In genomic region chr11:72821920-72822799, GRCh38 we compare ENCODE assay signal across 1 cellular context.
TF ChIP-seq lines count a peak whose summit lies in the region.

No MANE protein-coding gene starts in this region.

TF ChIP-seq in HepG2, 621 proteins besides CTCF, POLR2A, EP300 and RAD21 (continued from another document):
- TF ChIP-seq ZBED4 (CRISPR knock-in tag; IDR thresholded peaks at IDR 0.05; ENCODE audit: borderline replicate concordance) = no peak
- TF ChIP-seq FOSL2 (CRISPR knock-in tag; IDR thresholded peaks at IDR 0.05) = no peak
- no peak for TF ChIP-seq ZNF609 (CRISPR knock-in tag; IDR thresholded peaks at IDR 0.05; ENCODE audit: borderline replicate concordance)
- TF ChIP-seq JUNB (CRISPR knock-in tag; IDR thresholded peaks at IDR 0.05; ENCODE audit: borderline replicate concordance) = no peak
- peak; percentile 34; the same call in 1 of the 2 replicates for TF ChIP-seq ZNF768 (CRISPR knock-in tag; IDR thresholded peaks at IDR 0.05)
TF ChIP-seq in HepG2: peak in this region for 59.
